10 cellular contexts compared by ENCODE assay signal in the genomic region with DNA sequence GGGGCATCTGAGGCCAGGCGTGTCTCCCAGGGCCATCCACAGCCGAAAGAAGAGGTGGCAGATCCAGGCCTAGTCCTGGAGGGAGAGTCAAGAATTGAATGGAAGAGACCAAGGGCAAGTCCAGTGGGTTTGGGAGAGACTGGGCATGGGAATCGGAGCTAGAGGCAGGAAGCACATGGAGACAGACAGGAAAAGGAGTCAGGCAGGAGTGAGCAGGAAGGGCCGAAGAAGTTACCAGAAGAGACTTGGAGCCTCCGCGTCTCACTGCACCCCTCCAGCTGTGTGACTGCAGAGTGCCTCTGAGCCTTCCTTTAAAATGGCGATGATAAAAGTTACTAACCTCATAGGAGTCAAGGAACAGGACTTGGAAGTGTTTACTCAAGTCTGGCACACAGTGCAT.
DNase-seq lines count a peak whose midpoint lies in the region; ATAC-seq and TF ChIP-seq lines count a peak whose summit lies in the region.
"Had no signal": no experiment of that assay in that cellular context is flagged by ENCODE, and none has a peak within 500 bp of the region (broad histone marks: within the 10 kb centered on the region; RNA-seq: fewer than 3 reads in every experiment).

No MANE protein-coding gene starts in this region.

- H3K4me3 ChIP-seq in HCT116 (replicated peaks in 1 of 2; ENCODE audit: low read depth in 1 of 2, low read length in 2 of 2) (peak overlapping the region in 1 of 2 experiments; percentile 50; a peak in 2 of 4 replicates), breast epithelium (peak overlapping the region in 1 of 3 donors; percentile 22), lung (no peak overlapping the region), spleen (no peak overlapping the region), WERI-Rb-1 (ENCODE audit: low read depth, low read length) (no peak overlapping the region)

- H3K4me1 ChIP-seq in HCT116 (ENCODE audit: control insufficient read depth in 1 of 2, insufficient read depth in 2 of 2, low read length in 2 of 2) (peaks cover 24 to 38% of the 10 kb centered on the region in 2 experiments), breast epithelium (peaks cover 0 to 3% of the 10 kb centered on the region in 2 donors), lung (ENCODE audit: control insufficient read depth in 2 of 2, insufficient read depth in 2 of 2, low read length in 2 of 2) (peaks cover 8 to 23% of the 10 kb centered on the region in 2 donors), spleen (peaks cover 0 to 37% (median 14%) of the 10 kb centered on the region in 6 donors)

- TF ChIP-seq CTCF in HCT116 (IDR thresholded peaks at IDR 0.05 in 2 of 3, conservative IDR thresholded peaks at IDR 0.05 in 1 of 3; ENCODE audit: borderline replicate concordance in 1 of 3, insufficient read depth in 1 of 3, low read depth in 2 of 3, low read length in 2 of 3) (no peak), breast epithelium (IDR thresholded peaks at IDR 0.05) (no peak), lung (IDR thresholded peaks at IDR 0.05; ENCODE audit: control extremely low read depth, extremely low read depth) (no peak), spleen (IDR thresholded peaks at IDR 0.05 in 8 of 11, conservative IDR thresholded peaks at IDR 0.05 in 3 of 11) (no peak), Calu3 (IDR thresholded peaks at IDR 0.05; ENCODE audit: unreplicated experiment) (no peak), WERI-Rb-1 (IDR thresholded peaks at IDR 0.05; ENCODE audit: low read depth, low read length) (no peak)

- H3K9me3 Mint-ChIP-seq in Calu3 (ENCODE audit: low read depth, unreplicated experiment): no peaks in the 10 kb centered on the region

- no peaks in the 10 kb centered on the region for H3K9me2 ChIP-seq in HCT116 (ENCODE audit: insufficient read depth)

- H3K36me3 Mint-ChIP-seq in Calu3 (ENCODE audit: insufficient read depth, unreplicated experiment): peaks cover 5% of the 10 kb centered on the region

- no peaks in the 10 kb centered on the region for H3K36me3 ChIP-seq in HCT116 (ENCODE audit: control insufficient read depth in 1 of 2, insufficient read depth in 2 of 2, low read length in 2 of 2)
- H3K36me3 ChIP-seq in breast epithelium: no peaks in the 10 kb centered on the region
- H3K36me3 ChIP-seq in lung (ENCODE audit: control insufficient read depth in 2 of 2, insufficient read depth in 2 of 2, low read length in 2 of 2): no peaks in the 10 kb centered on the region
- peaks cover 0 to 9% (median 0%) of the 10 kb centered on the region in 6 donors for H3K36me3 ChIP-seq in spleen
- H3K36me3 ChIP-seq in WERI-Rb-1: no peaks in the 10 kb centered on the region; the same call in 1 of the 2 replicates

- H3K4me3 Mint-ChIP-seq in Calu3 (ENCODE audit: low read depth, unreplicated experiment): no peak overlapping the region

- peak overlapping the region; percentile 93 for H2AFZ ChIP-seq in HCT116 (ENCODE audit: low read depth, low read length, poor library complexity, severe bottlenecking)

- 64 to 77% methylated on average over 7 of the region's 7 CpGs for whole genome bisulfite sequencing in lung, 2 donors
- 53 to 79% (median 71%) methylated on average over 7 of the region's 7 CpGs for WGBS in spleen, 5 donors

- no peaks in the 10 kb centered on the region for H3K79me2 ChIP-seq in HCT116 (ENCODE audit: insufficient read depth, low read length)

- H3K27ac ChIP-seq in HCT116 (ENCODE audit: low read depth, low read length): peak overlapping the region; percentile 52
- H3K27ac ChIP-seq in breast epithelium: peak overlapping the region; percentile 89 to 96
- H3K27ac ChIP-seq in lung (ENCODE audit: low read depth in 1 of 2, low read length in 1 of 2): peak overlapping the region; percentile 79 to 84
- H3K27ac ChIP-seq in spleen: peak overlapping the region in 7 of 8 donors; percentile 54 to 77 (median 69)
- no peak overlapping the region for H3K27ac ChIP-seq in WERI-Rb-1

- H4K20me1 ChIP-seq in HCT116 (ENCODE audit: insufficient read depth): no peaks in the 10 kb centered on the region

- intact Hi-C loops in HCT116 (cut with micrococcal nuclease) (no loop called here), breast epithelium (cut with DNase I; ENCODE audit: low total_unique reads) (no loop called here), spleen (cut with DNase I; ENCODE audit: low total_unique reads) (no loop called here), Calu3 (cut with micrococcal nuclease; ENCODE audit: unreplicated experiment) (no loop called here)

- RAD21 ChIA-PET in HCT116 (lab: Charles Lee; ENCODE audit: low non-redundant PET in 1 of 2, low total read pairs in 2 of 2, uncharacterized antibody in 2 of 2, unreplicated experiment in 2 of 2): no interaction called here

- peak overlapping the region; percentile 93 for H3K4me2 ChIP-seq in HCT116 (ENCODE audit: low read length)

- ATAC-seq in HCT116 (no peak; the same call in 1 of the 2 replicates), lung (ENCODE audit: insufficient read depth, low FRiP score) (no peak)

- TF ChIP-seq RAD21 in HCT116 (IDR thresholded peaks at IDR 0.05; ENCODE audit: low read depth): no peak

- no peaks in the 10 kb centered on the region for H3K27me3 ChIP-seq in HCT116 (ENCODE audit: insufficient read depth, low read length)
- no peaks in the 10 kb centered on the region for H3K27me3 ChIP-seq in breast epithelium
- H3K27me3 ChIP-seq in lung (ENCODE audit: control insufficient read depth, insufficient read depth): no peaks in the 10 kb centered on the region
- H3K27me3 ChIP-seq in spleen (replicated peaks in 1 of 7): no peaks in the 10 kb centered on the region
- H3K27me3 ChIP-seq in WERI-Rb-1 (ENCODE audit: insufficient read depth, low read depth, severe bottlenecking): no peaks in the 10 kb centered on the region

- CTCF ChIA-PET in HCT116 (lab: Charles Lee): interaction anchor here (0.7 kb wide), 1 partner anchor 9 kb away, joined by 4 read pairs; no protein-coding TSS in a partner anchor
- CTCF ChIA-PET in Calu3 (lab: Charles Lee): no interaction called here

- BruUV-seq in HCT116 (replicated peaks; lab: Mats Ljungman, UMichigan) (no TSS peak), Calu3 (replicated peaks; lab: Mats Ljungman, UMichigan) (no TSS peak)

- H3K27me3 Mint-ChIP-seq in Calu3 (ENCODE audit: unreplicated experiment): peaks cover 1% of the 10 kb centered on the region

- no peak for TF ChIP-seq POLR2A in HCT116 (IDR thresholded peaks at IDR 0.05; ENCODE audit: borderline replicate concordance, extremely low read depth, insufficient read depth, insufficient read length)
- TF ChIP-seq POLR2A in breast epithelium (IDR thresholded peaks at IDR 0.05): no peak
- no peak for TF ChIP-seq POLR2A in spleen (IDR thresholded peaks at IDR 0.05)

- H3K27ac Mint-ChIP-seq in Calu3 (ENCODE audit: unreplicated experiment): no peak overlapping the region

- no peaks in the 10 kb centered on the region for H3K9me3 ChIP-seq in HCT116 (ENCODE audit: control insufficient read depth in 1 of 2, insufficient read depth in 1 of 2, low read depth in 1 of 2, low read length in 2 of 2)
- H3K9me3 ChIP-seq in breast epithelium: no peaks in the 10 kb centered on the region
- no peaks in the 10 kb centered on the region for H3K9me3 ChIP-seq in lung (ENCODE audit: control insufficient read depth in 2 of 2, insufficient read depth in 1 of 2, low read length in 1 of 2)
- no peaks in the 10 kb centered on the region for H3K9me3 ChIP-seq in spleen
- H3K9me3 ChIP-seq in WERI-Rb-1 (ENCODE audit: severe bottlenecking): no peaks in the 10 kb centered on the region

- POLR2A ChIA-PET in HCT116 (lab: Charles Lee): no interaction called here

- DNase-seq in HCT116 (ENCODE audit: low read depth, low spot score) (no peak), breast epithelium (ENCODE audit: low spot score in 2 of 2) (no peak), lung (ENCODE audit: low spot score) (no peak), spleen (no peak), GF-D8 (lab: John Stamatoyannopoulos, UW) (no peak), Calu3 (no peak), WERI-Rb-1 (no peak), anterior cingulate cortex (lab: John Stamatoyannopoulos, UW) (no peak)
- DNase-seq: NCI-H510A, SHP77 had no signal

- H3K9ac ChIP-seq in HCT116 (ENCODE audit: low read length): peak overlapping the region; percentile 43

- H3K4me1 Mint-ChIP-seq in Calu3 (ENCODE audit: low read depth, unreplicated experiment): peaks cover 10% of the 10 kb centered on the region

TF ChIP-seq in HCT116, 20 proteins besides CTCF, POLR2A, EP300 and RAD21 (continues in another document):
- TF ChIP-seq SP1 (IDR thresholded peaks at IDR 0.05; ENCODE audit: low read depth): no peak
- no peak for TF ChIP-seq ZNF274 (IDR thresholded peaks at IDR 0.05; ENCODE audit: low read depth, low read length)
- TF ChIP-seq ELF1 (IDR thresholded peaks at IDR 0.05; ENCODE audit: borderline replicate concordance, low read depth): no peak
- TF ChIP-seq EGR1 (IDR thresholded peaks at IDR 0.05; ENCODE audit: low read depth): no peak
- TF ChIP-seq CEBPB (IDR thresholded peaks at IDR 0.05; ENCODE audit: low read depth): no peak
- TF ChIP-seq EZH2 (IDR thresholded peaks at IDR 0.05): no peak
- no peak for TF ChIP-seq YY1 (IDR thresholded peaks at IDR 0.05; ENCODE audit: extremely low read depth, insufficient replicate concordance, low read depth, low read length)
- TF ChIP-seq REST (IDR thresholded peaks at IDR 0.05; ENCODE audit: low read depth): no peak
- TF ChIP-seq TCF7L2 (IDR thresholded peaks at IDR 0.05; ENCODE audit: borderline replicate concordance, extremely low read depth, insufficient read depth, insufficient read length): no peak
